ENCODE assay signal across 15 cellular contexts in the genomic region with DNA sequence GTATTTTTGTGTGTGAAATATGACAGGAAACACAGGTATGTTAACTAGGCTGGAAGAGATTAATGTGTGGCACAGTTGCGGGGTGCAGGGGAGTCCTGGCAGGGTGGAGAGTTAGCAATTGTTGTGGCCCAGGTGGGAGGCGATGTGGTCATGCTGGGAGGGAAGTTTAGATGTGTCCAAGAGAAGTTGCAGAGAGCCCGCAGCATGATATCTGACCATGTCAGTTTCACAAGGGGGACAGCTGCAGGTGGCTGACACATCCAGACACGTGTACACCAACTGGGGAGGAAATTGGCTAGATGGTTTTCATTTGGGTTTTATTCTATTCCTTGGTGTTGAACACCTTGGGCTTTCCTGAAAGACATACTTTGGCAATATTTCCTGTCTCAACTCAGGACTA.
DNase-seq lines count a peak whose midpoint lies in the region; TF ChIP-seq lines count a peak whose summit lies in the region.
"Had no signal": no experiment of that assay in that cellular context is flagged by ENCODE, and none has a peak within 500 bp of the region (broad histone marks: within the 10 kb centered on the region; RNA-seq: fewer than 3 reads in every experiment).

No MANE protein-coding gene starts in this region.

- no peak overlapping the region for H3K4me2 ChIP-seq in mesendoderm (ENCODE audit: low read length)

- H3K79me1 ChIP-seq in mesendoderm (ENCODE audit: low read length), result no peaks in the 10 kb centered on the region

- H2BK5ac ChIP-seq in mesendoderm (ENCODE audit: low read length), result no peak overlapping the region

- H3K23ac ChIP-seq in mesendoderm (ENCODE audit: low read length), result no peak overlapping the region

- H3K4me1 ChIP-seq in SJCRH30, result peaks cover 40% of the 10 kb centered on the region
- no peaks in the 10 kb centered on the region for H3K4me1 ChIP-seq in breast epithelium
- no peaks in the 10 kb centered on the region for H3K4me1 ChIP-seq in mesendoderm (ENCODE audit: control insufficient read depth, low read depth, low read length)

- no peak for TF ChIP-seq CTCF in breast epithelium (IDR thresholded peaks at IDR 0.05)

- intact Hi-C loops in breast epithelium (cut with DNase I; ENCODE audit: low total_unique reads), result loop anchor here (5.0 kb wide), 1 partner anchor 230 kb away; no protein-coding TSS in a partner anchor

- H4K8ac ChIP-seq in mesendoderm (ENCODE audit: low read depth, low read length), result no peak overlapping the region

- DNase-seq in NCI-H146 (lab: John Stamatoyannopoulos, UW), result peak; percentile 31
- no peak for DNase-seq in NCI-H146 treated with DMSO at 0.1 percent for 48 hours (lab: John Stamatoyannopoulos, UW; ENCODE audit: unreplicated experiment)
- peak; percentile 49 for DNase-seq in Jurkat, Clone E6-1 (ENCODE audit: low read depth, low spot score)
- peak; percentile 72 to 84 for DNase-seq in SJCRH30
- DNase-seq in breast epithelium (ENCODE audit: low spot score in 2 of 2), result no peak
- no peak for DNase-seq in stimulated activated CD4-positive, alpha-beta T cell treated with anti-CD3 and anti-CD28 coated beads, Interleukin-4, amount 100 ng/mL, for 4 hours
- no peak for DNase-seq in mesendoderm
- DNase-seq: 8988T; ACHN; Calu3; CD4-positive, alpha-beta T cell; DMS 273 treated with DMSO at 0.1 percent for 48 hours; GM23248; H7 had no signal

- no peak overlapping the region for H3K56ac ChIP-seq in mesendoderm (ENCODE audit: low read length)

- no peak overlapping the region for H3K4me3 ChIP-seq in Jurkat, Clone E6-1 (ENCODE audit: low read length)
- no peak overlapping the region for H3K4me3 ChIP-seq in SJCRH30
- no peak overlapping the region for H3K4me3 ChIP-seq in breast epithelium
- no peak overlapping the region for H3K4me3 ChIP-seq in mesendoderm (ENCODE audit: low read length)
- H3K4me3 ChIP-seq: BLaER1 treated with 17β-estradiol and CSF1 and Interleukin-3, amounts not matched to agents 10 nM and 100 nM; GM23248 had no signal

- peak overlapping the region; percentile 42 for H3K27ac ChIP-seq in SJCRH30
- H3K27ac ChIP-seq in breast epithelium, result no peak overlapping the region
- no peak overlapping the region for H3K27ac ChIP-seq in mesendoderm (ENCODE audit: low read depth, low read length)
- H3K27ac ChIP-seq: BLaER1 treated with 17β-estradiol and CSF1 and Interleukin-3, amounts not matched to agents 10 nM and 100 nM; GM23248 had no signal

- no peaks in the 10 kb centered on the region for H3K79me2 ChIP-seq in mesendoderm (ENCODE audit: control insufficient read depth, insufficient read depth, low read length)

- no peaks in the 10 kb centered on the region for H3K36me3 ChIP-seq in SJCRH30
- no peaks in the 10 kb centered on the region for H3K36me3 ChIP-seq in breast epithelium
- no peaks in the 10 kb centered on the region for H3K36me3 ChIP-seq in mesendoderm (ENCODE audit: control insufficient read depth, insufficient read depth, low read length)
- H3K36me3 ChIP-seq: BLaER1 treated with 17β-estradiol and CSF1 and Interleukin-3, amounts not matched to agents 10 nM and 100 nM had no signal

- H2AK5ac ChIP-seq in mesendoderm (ENCODE audit: low read length), result no peak overlapping the region

- H2BK15ac ChIP-seq in mesendoderm (replicated peaks; ENCODE audit: low read depth), result no peak overlapping the region

- H3K4ac ChIP-seq in mesendoderm (ENCODE audit: low read depth, low read length), result no peak overlapping the region

- no peak overlapping the region for H3K9ac ChIP-seq in mesendoderm (ENCODE audit: low read length)
- H3K9ac ChIP-seq: BLaER1 treated with 17β-estradiol and CSF1 and Interleukin-3, amounts not matched to agents 10 nM and 100 nM; GM23248 had no signal

- WGBS in mesendoderm (ENCODE audit: extremely low coverage, insufficient coverage, low lambda C conversion rate), result no CpG with 5 or more reads among the region's 4 CpGs

- no peak overlapping the region for H2BK120ac ChIP-seq in mesendoderm (ENCODE audit: low read depth, low read length)

- TF ChIP-seq POLR2A in breast epithelium (IDR thresholded peaks at IDR 0.05), result no peak

- H3K27me3 ChIP-seq in SJCRH30, result no peaks in the 10 kb centered on the region
- H3K27me3 ChIP-seq in breast epithelium, result no peaks in the 10 kb centered on the region
- H3K27me3 ChIP-seq in mesendoderm (ENCODE audit: insufficient read depth, low read length, poor library complexity), result no peaks in the 10 kb centered on the region
- H3K27me3 ChIP-seq: BLaER1 treated with 17β-estradiol and CSF1 and Interleukin-3, amounts not matched to agents 10 nM and 100 nM had no signal

- no peak overlapping the region for H3K18ac ChIP-seq in mesendoderm (ENCODE audit: low read length)

- H4K5ac ChIP-seq in mesendoderm (ENCODE audit: low read length), result no peak overlapping the region

- H3K9me3 ChIP-seq in SJCRH30 (replicated peaks), result peaks cover 17% of the 10 kb centered on the region; the same call in 1 of the 2 replicates
- peaks cover 0 to 8% of the 10 kb centered on the region in 2 donors for H3K9me3 ChIP-seq in breast epithelium

Comparison
In these comparisons a context has a peak if more than half of its experiments do, and no peak if none do; other contexts are left out.
1. DNase-seq: peak in NCI-H146 (single experiment), Jurkat, Clone E6-1 (single experiment) and SJCRH30 (2 of 2); none in NCI-H146 treated with DMSO at 0.1 percent for 48 hours (single experiment), breast epithelium (0 of 2), stimulated activated CD4-positive, alpha-beta T cell treated with anti-CD3 and anti-CD28 coated beads, Interleukin-4, amount 100 ng/mL, for 4 hours (0 of 2) and mesendoderm (single experiment).